In the genomic region with DNA sequence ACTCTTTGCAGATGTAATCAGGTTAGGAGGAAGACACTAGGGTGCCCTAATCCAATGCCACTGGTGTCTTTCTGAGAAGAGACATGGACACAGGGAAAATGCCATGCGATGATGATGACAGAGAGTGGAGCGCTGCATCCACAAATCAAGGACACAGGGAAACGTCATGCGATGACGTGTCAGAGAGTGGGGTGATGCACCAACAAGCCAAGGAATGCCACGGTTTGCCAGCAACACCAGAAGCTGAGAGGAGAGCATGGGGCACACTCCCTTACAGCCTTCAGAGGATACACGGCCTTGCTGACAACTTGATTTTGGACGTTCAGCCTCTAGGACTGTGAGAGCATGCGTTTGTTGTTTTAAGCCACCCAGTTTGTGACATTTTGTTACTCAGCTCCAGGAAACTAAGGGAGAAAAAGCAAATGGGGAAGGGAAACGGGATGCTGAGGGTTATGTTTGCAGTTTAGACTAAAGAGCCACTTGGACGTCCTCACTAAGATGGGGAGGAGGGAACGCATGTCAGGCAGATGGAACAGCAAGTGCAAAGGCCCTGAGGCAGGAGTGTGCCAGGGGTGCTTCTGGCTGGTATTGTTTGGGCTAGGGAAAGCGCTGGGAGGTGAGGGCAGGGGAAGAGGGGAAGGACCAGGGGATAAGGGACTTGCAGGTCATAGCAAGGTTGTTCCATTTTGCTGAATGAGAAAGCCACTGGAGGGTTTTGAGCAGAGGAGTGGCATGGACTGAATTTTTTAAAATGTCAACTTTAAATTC, we compare ENCODE assay signal across 20 cellular contexts. TPM values are rescaled to one million over a fixed set of nuclear protein-coding genes. Genes with fewer than 3 reads are reported as not detected.
A peak's percentile ranks its signal among the peaks of the same experiment; 100 is the strongest.
DNase-seq lines count a peak whose midpoint lies in the region; ATAC-seq, FAIRE-seq and TF ChIP-seq lines count a peak whose summit lies in the region.
"Had no signal": no experiment of that assay in that cellular context is flagged by ENCODE, and none has a peak within 500 bp of the region (broad histone marks: within the 10 kb centered on the region; RNA-seq: fewer than 3 reads in every experiment).

No MANE protein-coding gene starts in this region.

- BruUV-seq in HepG2 (replicated peaks; lab: Mats Ljungman, UMichigan) (no TSS peak), A673 (replicated peaks; lab: Mats Ljungman, UMichigan) (no TSS peak)

- no peak for DNase-seq in HepG2 (ENCODE audit: low spot score)
- DNase-seq in right lobe of liver: no peak
- no peak for DNase-seq in T-helper 17 cell
- DNase-seq in left lobe of liver (ENCODE audit: low spot score): peak; percentile 40
- DNase-seq in type B pancreatic cell (ENCODE audit: extremely low spot score, unreplicated experiment): peak; percentile 32
- DNase-seq in NCI-H1417 (lab: John Stamatoyannopoulos, UW): no peak
- no peak for DNase-seq in NOMO-1 treated with dmso at 0.1 percent for 144 hours (lab: John Stamatoyannopoulos, UW; ENCODE audit: unreplicated experiment)
- no peak for DNase-seq in A673 (ENCODE audit: low spot score)
- DNase-seq: activated CD4-positive, alpha-beta T cell treated with anti-CD3 and anti-CD28 coated beads for 1 hour; cortex of kidney; DMS153; NCI-H146; NCI-H345; Right ventricle myocardium superior; stimulated activated CD4-positive, alpha-beta T cell treated with anti-CD3 and anti-CD28 coated beads, Interleukin-1b, Interleukin-23, amount 100 ng/mL, for 48 hours had no signal

- intact Hi-C loops in HepG2 (cut with micrococcal nuclease; ENCODE audit: unreplicated experiment): no loop called here
- intact Hi-C loops in right lobe of liver (cut with DNase I): no loop called here
- intact Hi-C loops in A673 (cut with micrococcal nuclease; ENCODE audit: unreplicated experiment): no loop called here

- no peak overlapping the region for H2AFZ ChIP-seq in HepG2 (ENCODE audit: low read length)

- H3K36me3 ChIP-seq in HepG2 (replicated peaks in 1 of 2; ENCODE audit: control insufficient read depth in 1 of 2, insufficient read depth in 2 of 2, low read length in 2 of 2): no peaks in the 10 kb centered on the region
- no peaks in the 10 kb centered on the region for H3K36me3 ChIP-seq in right lobe of liver
- H3K36me3 ChIP-seq in A673 (ENCODE audit: insufficient read depth, low read length, poor library complexity, severe bottlenecking): no peaks in the 10 kb centered on the region
- H3K36me3 ChIP-seq: ascending aorta, gastroesophageal sphincter, neutrophil had no signal

- POLR2A ChIA-PET in HepG2 (lab: Yijun Ruan, JAX) (interaction anchor here (0.6 to 0.8 kb wide), 2 partner anchors 77 to 82 kb away, joined by 3 to 5 read pairs; partner anchors contain the start of genes NSUN2 and SRD5A1), A673 (lab: Charles Lee; ENCODE audit: low non-redundant PET) (no interaction called here)

- H3K36me3 Mint-ChIP-seq in T-helper 17 cell (ENCODE audit: low read depth) (no peaks in the 10 kb centered on the region), type B pancreatic cell (no peaks in the 10 kb centered on the region)

- no peak overlapping the region for H3K9ac ChIP-seq in HepG2 (ENCODE audit: insufficient read depth, low read depth, low read length)

- in situ Hi-C loops in HepG2 (cut with HindIII; ENCODE audit: extremely low pct_ligation_motif_present, low pct_unique_long_range_greater_than_20kb): loop anchor here (5.0 kb wide), 1 partner anchor 78 kb away; the partner anchor contains the start of genes NSUN2 and SRD5A1

- FAIRE-seq in HepG2 (lab: Jason Lieb, UNC): no peak
- FAIRE-seq: H54 had no signal

- ATAC-seq in HepG2 (no peak), right lobe of liver (no peak), T-helper 17 cell (no peak), left lobe of liver (no peak)
- ATAC-seq: gastroesophageal sphincter, sciatic nerve had no signal

- H3K27ac ChIP-seq in HepG2 (ENCODE audit: extremely low read length, insufficient read depth, low read length) (no peak overlapping the region), right lobe of liver (no peak overlapping the region), A673 (ENCODE audit: low read depth, low read length, poor library complexity, severe bottlenecking) (no peak overlapping the region)
- H3K27ac ChIP-seq: neutrophil had no signal

- peaks cover 12% of the 10 kb centered on the region for H4K20me1 ChIP-seq in HepG2 (ENCODE audit: insufficient read depth, low read length)

- H3K4me3 Mint-ChIP-seq in T-helper 17 cell (peak overlapping the region; percentile 39), type B pancreatic cell (peak overlapping the region; percentile 72)

- H3K9me3 ChIP-seq in HepG2 (ENCODE audit: low read length) (no peaks in the 10 kb centered on the region), right lobe of liver (no peaks in the 10 kb centered on the region), T-helper 17 cell (ENCODE audit: control insufficient read depth, low read length, poor library complexity, severe bottlenecking) (no peaks in the 10 kb centered on the region), A673 (ENCODE audit: low read depth, low read length, poor library complexity, severe bottlenecking) (no peaks in the 10 kb centered on the region)
- H3K9me3 ChIP-seq: ascending aorta, gastroesophageal sphincter, neutrophil had no signal

- H3K4me1 Mint-ChIP-seq in T-helper 17 cell (peaks cover 10% of the 10 kb centered on the region), type B pancreatic cell (ENCODE audit: unreplicated experiment) (peaks cover 16% of the 10 kb centered on the region)

- no peak for TF ChIP-seq POLR2A in HepG2 (IDR thresholded peaks at IDR 0.05; ENCODE audit: insufficient read depth in 1 of 2, low read depth in 2 of 2, low read length in 2 of 2)
- no peak for TF ChIP-seq POLR2A in right lobe of liver (IDR thresholded peaks at IDR 0.05)

- WGBS in HepG2 (ENCODE audit: low lambda C conversion rate): 59% methylated on average over 13 of the region's 13 CpGs
- WGBS in right lobe of liver (ENCODE audit: insufficient coverage, low coverage, low lambda C conversion rate, missing lambda C conversion rate): 78% methylated on average over 11 of the region's 13 CpGs

- H3K4me1 ChIP-seq in HepG2 (ENCODE audit: insufficient read depth, low read length) (peaks cover 34% of the 10 kb centered on the region), right lobe of liver (peaks cover 0 to 18% (median 4%) of the 10 kb centered on the region in 4 donors), A673 (ENCODE audit: insufficient read depth, low read length, poor library complexity, severe bottlenecking) (peaks cover 7% of the 10 kb centered on the region)

- H3K27me3 ChIP-seq in HepG2 (ENCODE audit: control insufficient read depth in 1 of 2, insufficient read depth in 2 of 2, low read length in 2 of 2): peaks cover 0 to 7% of the 10 kb centered on the region in 2 experiments; a peak in 3 of 5 replicates
- H3K27me3 ChIP-seq in right lobe of liver: no peaks in the 10 kb centered on the region
- no peaks in the 10 kb centered on the region for H3K27me3 ChIP-seq in A673 (replicated peaks; ENCODE audit: insufficient read depth, low read depth, low read length, poor library complexity)
- H3K27me3 ChIP-seq: ascending aorta, gastroesophageal sphincter had no signal

- H3K27me3 Mint-ChIP-seq in T-helper 17 cell (no peaks in the 10 kb centered on the region), type B pancreatic cell (peaks cover 10% of the 10 kb centered on the region)

- H3K27ac Mint-ChIP-seq in T-helper 17 cell (no peak overlapping the region), type B pancreatic cell (peak overlapping the region; percentile 94)

- TF ChIP-seq EP300 in HepG2 (IDR thresholded peaks at IDR 0.05; ENCODE audit: low read depth in 2 of 2, low read length in 2 of 2): no peak
- no peak for TF ChIP-seq EP300 in HepG2 (CRISPR knock-in tag; IDR thresholded peaks at IDR 0.05; ENCODE audit: borderline replicate concordance)

- H3K4me3 ChIP-seq in HepG2 (replicated peaks in 1 of 3; ENCODE audit: insufficient read depth in 1 of 3, low read depth in 2 of 3, low read length in 3 of 3): no peak overlapping the region
- H3K4me3 ChIP-seq in right lobe of liver: no peak overlapping the region
- H3K4me3 ChIP-seq in A673 (ENCODE audit: low read depth, low read length, poor library complexity, severe bottlenecking): no peak overlapping the region

- peaks cover 14% of the 10 kb centered on the region for H3K79me2 ChIP-seq in HepG2 (ENCODE audit: insufficient read depth, low read length)

- TF ChIP-seq CTCF in HepG2 (CRISPR knock-in tag; IDR thresholded peaks at IDR 0.05) (no peak), right lobe of liver (IDR thresholded peaks at IDR 0.05) (no peak), type B pancreatic cell (conservative IDR thresholded peaks at IDR 0.05) (no peak), A673 (conservative IDR thresholded peaks at IDR 0.05; ENCODE audit: low read depth, low read length) (no peak)

- TF ChIP-seq RAD21 in HepG2 (CRISPR knock-in tag; IDR thresholded peaks at IDR 0.05): no peak

- H3K9me3 Mint-ChIP-seq in type B pancreatic cell: no peaks in the 10 kb centered on the region

- CTCF ChIA-PET in HepG2 (lab: Yijun Ruan, JAX; ENCODE audit: low intra/inter-chr PET ratio, low total read pairs): no interaction called here
- CTCF ChIA-PET in A673 (lab: Charles Lee): no interaction called here

- no peak overlapping the region for H3K4me2 ChIP-seq in HepG2 (ENCODE audit: low read depth, low read length)

RNA-seq across cellular contexts. Expression of gene TENT4A, which starts 2.5 kb away (rescaled TPM):
- total RNA-seq in HepG2 (2016; rRNA removed; fragmentation: Illumina TruSeq; extraction: Trizol): 7.7 and 13.3 TPM in 2 replicates
- 16.7 and 22.2 TPM in 2 replicates for total RNA-seq in HepG2 (2016; cell fraction: cytosol; rRNA removed; fragmentation: Illumina TruSeq; extraction: Trizol; ENCODE audit: low read depth)
- 6.3 and 11.6 TPM in 2 replicates for total RNA-seq in HepG2 (2016; cell fraction: insoluble cytoplasmic fraction; rRNA removed; fragmentation: Illumina TruSeq; extraction: Trizol)
- 9.3 and 11.2 TPM in 2 replicates for total RNA-seq in HepG2 (2016; cell fraction: membrane; rRNA removed; fragmentation: Illumina TruSeq; extraction: Trizol)
- 36.2 and 43.2 TPM in 2 replicates for total RNA-seq in HepG2 (2016; cell fraction: nucleus; rRNA removed; fragmentation: Illumina TruSeq; extraction: Trizol)
- polyA plus RNA-seq in HepG2 (2011; rRNA removed): 6.0 and 6.3 TPM in 2 replicates
- 3.2 TPM in 2 replicates for polyA plus RNA-seq in HepG2 (2011; cell fraction: cytosol; rRNA removed)
- 38.9 and 57.3 TPM in 2 replicates for polyA plus RNA-seq in HepG2 (2011; cell fraction: nucleus; rRNA removed)
- polyA plus RNA-seq in HepG2 (2012): 17.0 and 17.9 TPM in 2 replicates
- 0.76 and 1.1 TPM in 2 replicates for polyA plus RNA-seq in HepG2 (2016; cell fraction: cytosol; fragmentation: Illumina TruSeq; extraction: Trizol; ENCODE audit: low read depth)
- polyA plus RNA-seq in HepG2 (2016; cell fraction: insoluble cytoplasmic fraction; fragmentation: Illumina TruSeq; extraction: Trizol; ENCODE audit: low read depth): 7.6 and 11.0 TPM in 2 replicates
- 3.0 TPM in 2 replicates for polyA plus RNA-seq in HepG2 (2016; cell fraction: membrane; fragmentation: Illumina TruSeq; extraction: Trizol; ENCODE audit: low read depth)
- 55.5 and 57.3 TPM in 2 replicates for polyA plus RNA-seq in HepG2 (2016; cell fraction: nucleus; fragmentation: Illumina TruSeq; extraction: Trizol; ENCODE audit: insufficient read depth, low read depth)
- 15.3 and 47.0 TPM in 2 replicates for polyA minus RNA-seq in HepG2 (2011; rRNA and poly(A)+ RNA removed; ENCODE audit: low replicate concordance)
- polyA minus RNA-seq in HepG2 (2011; cell fraction: cytosol; rRNA and poly(A)+ RNA removed): 5.4 and 6.3 TPM in 2 replicates
- polyA minus RNA-seq in HepG2 (2011; cell fraction: nucleus; rRNA and poly(A)+ RNA removed): 44.4 and 60.9 TPM in 2 replicates
- total RNA-seq in right lobe of liver: 10 to 100 TPM in 4 of 6 experiments, 1 to 10 TPM in 2; 8.5 to 23.1 (median 13.2) TPM
- total RNA-seq in T-helper 17 cell: 10 to 100 TPM; 54.7 to 59.4 TPM
- total RNA-seq in left lobe of liver: 14.3 TPM
- total RNA-seq in type B pancreatic cell (ENCODE audit: low replicate concordance): 21.7 and 34.1 TPM in 2 replicates
- 51.7 and 57.1 TPM in 2 replicates for total RNA-seq in A673 (2021)

Comparison
In these comparisons a context has a peak if more than half of its experiments do, and no peak if none do; other contexts are left out.
1. DNase-seq: peak in left lobe of liver (single experiment) and type B pancreatic cell (single experiment); none in HepG2 (single experiment), right lobe of liver (0 of 3), T-helper 17 cell (0 of 3), NCI-H1417 (0 of 3), NOMO-1 treated with dmso at 0.1 percent for 144 hours (single experiment) and A673 (single experiment).